ENCODE assay signal across 15 cellular contexts in the genomic region with DNA sequence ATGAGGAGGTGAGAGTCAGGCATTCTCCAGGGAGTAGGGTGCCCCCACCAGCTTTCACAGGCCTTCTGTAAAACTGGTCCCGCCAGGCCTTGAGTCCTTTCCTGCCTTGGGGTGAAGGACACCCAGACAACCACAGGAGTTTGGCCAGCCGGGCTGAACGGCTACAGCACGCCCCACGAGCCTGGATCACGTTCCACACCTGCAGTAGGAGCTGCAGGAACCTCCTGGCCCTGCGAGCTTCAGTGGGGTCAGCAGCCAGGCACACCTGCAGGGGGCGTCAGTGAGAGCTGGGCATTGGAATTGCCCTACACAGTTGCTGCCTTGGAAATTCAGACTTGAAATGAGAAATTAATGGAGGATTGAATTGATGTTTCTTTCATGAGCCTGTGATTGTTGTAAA. TPM values are rescaled to one million over a fixed set of nuclear protein-coding genes. Genes with fewer than 3 reads are reported as not detected.
A peak's percentile ranks its signal among the peaks of the same experiment; 100 is the strongest.
DNase-seq lines count a peak whose midpoint lies in the region; ATAC-seq and TF ChIP-seq lines count a peak whose summit lies in the region.
"Had no signal": no experiment of that assay in that cellular context is flagged by ENCODE, and none has a peak within 500 bp of the region (broad histone marks: within the 10 kb centered on the region; RNA-seq: fewer than 3 reads in every experiment).

No MANE protein-coding gene starts in this region.

- no peaks in the 10 kb centered on the region for H4K20me1 ChIP-seq in GM23248 (ENCODE audit: insufficient read depth)

- DNase-seq in AG04450 (ENCODE audit: low read depth, low spot score) (no peak), H7 (peak; percentile 82), chondrocyte (ENCODE audit: low spot score) (no peak), nephron progenitor cell (peak; percentile 19), NCI-H1048 (lab: John Stamatoyannopoulos, UW) (no peak), GM23248 (no peak), NCI-H345 (lab: John Stamatoyannopoulos, UW) (no peak)
- DNase-seq: caudate nucleus, foreskin fibroblast, NCI-H1930, Peyer's patch had no signal

- CTCF ChIA-PET in AG04450 (lab: Charles Lee), result no interaction called here

- peaks cover 20% of the 10 kb centered on the region for H3F3A ChIP-seq in GM23248 (ENCODE audit: insufficient read depth)

- no peak overlapping the region for H2AFZ ChIP-seq in GM23248

- no peak overlapping the region for H3K4me3 ChIP-seq in AG04450 (ENCODE audit: low read depth, low read length)
- no peak overlapping the region for H3K4me3 ChIP-seq in H7 (ENCODE audit: insufficient read depth, low read depth, low read length)
- H3K4me3 ChIP-seq in GM23248, result no peak overlapping the region
- H3K4me3 ChIP-seq: Peyer's patch, right atrium auricular region had no signal

- no peak for ATAC-seq in GM18520 (IDR thresholded peaks at IDR 0.05; ENCODE audit: unreplicated experiment)
- ATAC-seq: activated T-helper 17 cell treated with anti-CD3 and anti-CD28 coated beads, Interleukin-2, amount 50 U/mL, for 72 hours had no signal

- WGBS in GM23248 (ENCODE audit: low coverage in 1 of 2, low lambda C conversion rate in 2 of 2, missing lambda C conversion rate in 2 of 2), 2 experiments, result 86 to 93% methylated on average over 8 of the region's 8 CpGs

- H3K9me3 ChIP-seq in AG04450 (ENCODE audit: control insufficient read depth, insufficient read depth, low read length), result no peaks in the 10 kb centered on the region; the same call in 1 of the 2 replicates
- no peaks in the 10 kb centered on the region for H3K9me3 ChIP-seq in GM23248 (ENCODE audit: low read depth)
- H3K9me3 ChIP-seq: Peyer's patch, right atrium auricular region had no signal

- peak; percentile 22; the same call in 1 of the 2 replicates for TF ChIP-seq CTCF in AG04450 (IDR thresholded peaks at IDR 0.05; ENCODE audit: low read depth, low read length)
- peak; percentile 59 for TF ChIP-seq CTCF in chondrocyte (IDR thresholded peaks at IDR 0.05)
- TF ChIP-seq CTCF in nephron progenitor cell (IDR thresholded peaks at IDR 0.05), result peak; percentile 21

- H3K4me2 ChIP-seq in GM23248 (ENCODE audit: unreplicated experiment), result no peak overlapping the region

- H3K4me1 ChIP-seq in GM23248 (ENCODE audit: insufficient read depth), result peaks cover 9% of the 10 kb centered on the region

- no peaks in the 10 kb centered on the region for H3K27me3 ChIP-seq in AG04450 (ENCODE audit: control insufficient read depth, insufficient read depth, low read length)
- H3K27me3 ChIP-seq in H7 (ENCODE audit: control insufficient read depth, insufficient read depth, low read length), result no peaks in the 10 kb centered on the region
- H3K27me3 ChIP-seq in GM23248 (replicated peaks; ENCODE audit: insufficient read depth), result no peaks in the 10 kb centered on the region
- H3K27me3 ChIP-seq: Peyer's patch, right atrium auricular region had no signal

- no peak overlapping the region for H3K9ac ChIP-seq in GM23248

- peaks cover 92% of the 10 kb centered on the region for H3K4me1 Mint-ChIP-seq in chondrocyte (ENCODE audit: low read depth)
- H3K4me1 Mint-ChIP-seq in nephron progenitor cell, result peaks cover 42% of the 10 kb centered on the region
- H3K4me1 Mint-ChIP-seq: activated T-helper 17 cell treated with anti-CD3 and anti-CD28 coated beads, Interleukin-2, amount 50 U/mL, for 72 hours; CD14-positive monocyte had no signal

- POLR2A ChIA-PET in AG04450 (lab: Yijun Ruan, JAX), result no interaction called here

- H3K27ac ChIP-seq in AG04450 (ENCODE audit: low read depth, low read length), result no peak overlapping the region
- no peak overlapping the region for H3K27ac ChIP-seq in GM23248

- H3K27ac Mint-ChIP-seq in chondrocyte (ENCODE audit: unreplicated experiment) (peak overlapping the region; percentile 87), nephron progenitor cell (no peak overlapping the region)
- H3K27ac Mint-ChIP-seq: activated T-helper 17 cell treated with anti-CD3 and anti-CD28 coated beads, Interleukin-2, amount 50 U/mL, for 72 hours; CD14-positive monocyte had no signal

- no peaks in the 10 kb centered on the region for H3K9me2 ChIP-seq in GM23248 (ENCODE audit: insufficient read depth)

- H3K9me3 Mint-ChIP-seq in chondrocyte (ENCODE audit: low read depth) (no peaks in the 10 kb centered on the region), nephron progenitor cell (no peaks in the 10 kb centered on the region)
- H3K9me3 Mint-ChIP-seq: activated T-helper 17 cell treated with anti-CD3 and anti-CD28 coated beads, Interleukin-2, amount 50 U/mL, for 72 hours had no signal

- no peaks in the 10 kb centered on the region for H3K27me3 Mint-ChIP-seq in chondrocyte (ENCODE audit: low read depth)
- peaks cover 3% of the 10 kb centered on the region for H3K27me3 Mint-ChIP-seq in nephron progenitor cell (ENCODE audit: low read depth, poor library complexity)
- H3K27me3 Mint-ChIP-seq: activated T-helper 17 cell treated with anti-CD3 and anti-CD28 coated beads, Interleukin-2, amount 50 U/mL, for 72 hours had no signal

- in situ Hi-C loops in GM23248 (cut with MboI), result no loop called here

- H3K36me3 Mint-ChIP-seq in chondrocyte (ENCODE audit: low read depth), result peaks cover 33% of the 10 kb centered on the region
- peaks cover 28% of the 10 kb centered on the region for H3K36me3 Mint-ChIP-seq in nephron progenitor cell (ENCODE audit: low read depth)
- H3K36me3 Mint-ChIP-seq: CD14-positive monocyte had no signal

- H3K4me3 Mint-ChIP-seq in chondrocyte (ENCODE audit: unreplicated experiment) (no peak overlapping the region), nephron progenitor cell (no peak overlapping the region)
- H3K4me3 Mint-ChIP-seq: activated T-helper 17 cell treated with anti-CD3 and anti-CD28 coated beads, Interleukin-2, amount 50 U/mL, for 72 hours; CD14-positive monocyte had no signal

- H3K36me3 ChIP-seq in H7 (replicated peaks; ENCODE audit: control insufficient read depth, insufficient read depth, low read length) (no peaks in the 10 kb centered on the region; the same call in 1 of the 2 replicates), GM23248 (ENCODE audit: low read depth) (no peaks in the 10 kb centered on the region)
- H3K36me3 ChIP-seq: Peyer's patch had no signal

- H3K79me2 ChIP-seq in GM23248 (ENCODE audit: insufficient read depth), result peaks cover 19% of the 10 kb centered on the region

RNA-seq across cellular contexts. Expression of a gene that starts 45.7 kb away (rescaled TPM):
- polyA plus RNA-seq in AG04450 (2011; rRNA removed), result 208 and 248 TPM in 2 replicates
- polyA minus RNA-seq in AG04450 (2011; rRNA and poly(A)+ RNA removed), result 167 and 215 TPM in 2 replicates
- 166 and 168 TPM in 2 replicates for total RNA-seq in H7 (2014; rRNA removed; shearing (Covaris generic))
- total RNA-seq in chondrocyte, result 1,370 to 2,411 TPM (median 2,366 TPM) in 3 replicates
- 455 and 524 TPM in 2 replicates for total RNA-seq in GM23248 (2014; rRNA removed; shearing (Covaris generic))
- polyA plus RNA-seq in GM23248 (2016; fragmentation: Nextera tagmentation; extraction: Ambion mirVana), result 137 and 146 TPM in 2 replicates
- polyA plus RNA-seq: CD14-positive monocyte had no signal

RNA-seq across cellular contexts. Expression of a gene that starts 45.8 kb away (rescaled TPM):
- polyA plus RNA-seq in AG04450 (2011; rRNA removed), result 206 and 210 TPM in 2 replicates
- polyA minus RNA-seq in AG04450 (2011; rRNA and poly(A)+ RNA removed), result 207 and 224 TPM in 2 replicates
- 131 and 135 TPM in 2 replicates for total RNA-seq in H7 (2014; rRNA removed; shearing (Covaris generic))
- 2,319 to 5,210 TPM (median 5,209 TPM) in 3 replicates for total RNA-seq in chondrocyte
- total RNA-seq in GM23248 (2014; rRNA removed; shearing (Covaris generic)), result 519 and 549 TPM in 2 replicates
- 183 and 184 TPM in 2 replicates for polyA plus RNA-seq in GM23248 (2016; fragmentation: Nextera tagmentation; extraction: Ambion mirVana)
- total RNA-seq: activated T-helper 17 cell treated with anti-CD3 and anti-CD28 coated beads, Interleukin-2, amount 50 U/mL, for 72 hours had no signal

Comparison
In these comparisons a context has a peak if more than half of its experiments do, and no peak if none do; other contexts are left out.
1. DNase-seq: peak in H7 (single experiment) and nephron progenitor cell (single experiment); none in AG04450 (single experiment), chondrocyte (single experiment), NCI-H1048 (single experiment), GM23248 (single experiment) and NCI-H345 (single experiment).
2. Peak in every context shown above with its lines, with median percentiles within 50 percentile points of each other: CTCF ChIP-seq.